10 cellular contexts compared by ENCODE assay signal in genomic region chr17:8753976-8754440, GRCh38. TPM values are rescaled to one million over a fixed set of nuclear protein-coding genes. Genes with fewer than 3 reads are reported as not detected.
DNase-seq lines count a peak whose midpoint lies in the region; ATAC-seq and TF ChIP-seq lines count a peak whose summit lies in the region.
"Had no signal": no experiment of that assay in that cellular context is flagged by ENCODE, and none has a peak within 500 bp of the region (broad histone marks: within the 10 kb centered on the region; RNA-seq: fewer than 3 reads in every experiment).

No MANE protein-coding gene starts in this region.

- no peak overlapping the region for H3K4me3 ChIP-seq in MM.1S (ENCODE audit: low read length)
- no peak overlapping the region for H3K4me3 ChIP-seq in osteoblast (ENCODE audit: insufficient read depth, low read length)
- H3K4me3 ChIP-seq in ovary: no peak overlapping the region

- H3K36me3 ChIP-seq in MM.1S (replicated peaks; ENCODE audit: insufficient read depth, low read length): no peaks in the 10 kb centered on the region
- no peaks in the 10 kb centered on the region for H3K36me3 ChIP-seq in osteoblast (ENCODE audit: insufficient read depth, low read length)
- no peaks in the 10 kb centered on the region for H3K36me3 ChIP-seq in ovary

- ATAC-seq in GM21576 (IDR thresholded peaks at IDR 0.05; ENCODE audit: unreplicated experiment): no peak
- ATAC-seq: stimulated activated naive CD8-positive, alpha-beta T cell treated with anti-CD3 and anti-CD28 coated beads, Interleukin-15, amount 100 ng/mL, for 72 hours had no signal

- no peaks in the 10 kb centered on the region for H3K9me2 ChIP-seq in MM.1S (replicated peaks; ENCODE audit: insufficient read depth, low read length)

- TF ChIP-seq EP300 in ovary (IDR thresholded peaks at IDR 0.05): no peak

- TF ChIP-seq CTCF in MM.1S (IDR thresholded peaks at IDR 0.05; ENCODE audit: low read length) (peak; percentile 52), osteoblast (IDR thresholded peaks at IDR 0.05; ENCODE audit: extremely low read depth, low read depth, low read length) (peak; percentile 63), ovary (IDR thresholded peaks at IDR 0.05) (no peak)

- H3K4me1 ChIP-seq in MM.1S (ENCODE audit: low read length): no peaks in the 10 kb centered on the region
- no peaks in the 10 kb centered on the region for H3K4me1 ChIP-seq in osteoblast (ENCODE audit: insufficient read depth, low read length)
- no peaks in the 10 kb centered on the region for H3K4me1 ChIP-seq in ovary (ENCODE audit: insufficient read depth)

- H3F3A ChIP-seq in MM.1S (ENCODE audit: insufficient read depth, low read length): no peaks in the 10 kb centered on the region

- H3K4me2 ChIP-seq in MM.1S (ENCODE audit: low read depth, low read length): no peak overlapping the region
- no peak overlapping the region for H3K4me2 ChIP-seq in osteoblast (ENCODE audit: insufficient read depth, low read length)

- no peak overlapping the region for H3K9ac ChIP-seq in MM.1S (ENCODE audit: low read length)

- H2AFZ ChIP-seq in MM.1S (ENCODE audit: low read length): no peak overlapping the region
- no peak overlapping the region for H2AFZ ChIP-seq in osteoblast (ENCODE audit: low read length)

- TF ChIP-seq POLR2A in ovary (IDR thresholded peaks at IDR 0.05): no peak

- H3K9me3 ChIP-seq in MM.1S (replicated peaks; ENCODE audit: insufficient read depth, low read length) (no peaks in the 10 kb centered on the region), osteoblast (ENCODE audit: low read depth, low read length) (no peaks in the 10 kb centered on the region), ovary (no peaks in the 10 kb centered on the region)

- intact Hi-C loops in ovary (cut with DNase I): no loop called here

- no peaks in the 10 kb centered on the region for H4K20me1 ChIP-seq in MM.1S (ENCODE audit: insufficient read depth, low read length)
- H4K20me1 ChIP-seq in osteoblast (ENCODE audit: insufficient read depth, low read length): no peaks in the 10 kb centered on the region

- in situ Hi-C loops in T47D (cut with HindIII; ENCODE audit: low pct_unique_long_range_greater_than_20kb, low sequenced_read_pairs): no loop called here

- peaks cover 8% of the 10 kb centered on the region for H3K27me3 ChIP-seq in MM.1S (replicated peaks; ENCODE audit: insufficient read depth, low read length)
- peaks cover 11% of the 10 kb centered on the region for H3K27me3 ChIP-seq in osteoblast (ENCODE audit: insufficient read depth, low read length)
- H3K27me3 ChIP-seq in ovary: no peaks in the 10 kb centered on the region

- DNase-seq in DMS 273 (lab: John Stamatoyannopoulos, UW; ENCODE audit: unreplicated experiment): peak; percentile 47
- DNase-seq in DMS 273 treated with DMSO at 0.1 percent for 48 hours (lab: John Stamatoyannopoulos, UW): no peak
- DNase-seq in MM.1S: peak; percentile 27
- DNase-seq in T47D (ENCODE audit: low read depth in 1 of 2, low spot score in 1 of 2): peak; percentile 20 to 61
- DNase-seq in osteoblast (ENCODE audit: insufficient read length, low spot score, missing footprints): peak; percentile 90
- DNase-seq in cerebellum (ENCODE audit: low spot score): no peak
- no peak for DNase-seq in ovary
- DNase-seq: 8988T; stimulated activated naive CD8-positive, alpha-beta T cell treated with anti-CD3 and anti-CD28 coated beads, Interleukin-15, amount 100 ng/mL, for 72 hours had no signal

- WGBS in ovary, 3 donors: 29 to 55% (median 38%) methylated on average over 1 of the region's 1 CpG

- no peak overlapping the region for H3K27ac ChIP-seq in MM.1S (ENCODE audit: low read length)
- no peak overlapping the region for H3K27ac ChIP-seq in osteoblast (ENCODE audit: low read depth, low read length)
- no peak overlapping the region for H3K27ac ChIP-seq in ovary

- H3K79me2 ChIP-seq in MM.1S (ENCODE audit: low read length) (no peaks in the 10 kb centered on the region), osteoblast (ENCODE audit: insufficient read depth, low read length) (no peaks in the 10 kb centered on the region)

RNA-seq across cellular contexts. Expression of gene SPDYE4, which starts 4.3 kb away (rescaled TPM):
- total RNA-seq in osteoblast (not detected in 2 replicates), cerebellum (not detected), ovary (not detected)
- polyA plus RNA-seq in ovary: not detected

RNA-seq across cellular contexts. Expression of gene CCDC42, which starts 9.4 kb away (rescaled TPM):
- total RNA-seq in osteoblast: 0.36 TPM in 1 of 2 replicates, not detected in the other
- total RNA-seq in cerebellum: not detected
- not detected for total RNA-seq in ovary
- under 1 TPM in 1 of 2 donors, not detected in 1; 0.17 TPM for polyA plus RNA-seq in ovary

RNA-seq across cellular contexts. Expression of gene MFSD6L, which starts 45.2 kb away (rescaled TPM):
- total RNA-seq in osteoblast (not detected in 2 replicates), cerebellum (0.09 TPM), ovary (1 to 10 TPM in 1 of 7 donors, under 1 TPM in 4, not detected in 2; 0.13 to 2.2 (median 0.48) TPM)
- polyA plus RNA-seq in ovary: not detected

Comparison
In these comparisons a context has a peak if more than half of its experiments do, and no peak if none do; other contexts are left out.
1. DNase-seq: peak in DMS 273 (single experiment), MM.1S (single experiment), T47D (2 of 2) and osteoblast (single experiment); none in DMS 273 treated with DMSO at 0.1 percent for 48 hours (single experiment), cerebellum (single experiment) and ovary (0 of 5).
2. CTCF ChIP-seq: peak in MM.1S (single experiment) and osteoblast (single experiment); none in ovary (0 of 3).